Comparison of ENCODE assay signal across 8 cellular contexts in genomic region chr18:46097853-46098615, GRCh38. TPM values are rescaled to one million over a fixed set of nuclear protein-coding genes. Genes with fewer than 3 reads are reported as not detected.
DNase-seq lines count a peak whose midpoint lies in the region; ATAC-seq, FAIRE-seq and TF ChIP-seq lines count a peak whose summit lies in the region.

ATP5F1A (minus strand) TSS chr18:46098296; CDS start chr18:46098231, 65 bp downstream.

- no peaks in the 10 kb centered on the region for H3K27me3 ChIP-seq in lung (ENCODE audit: control insufficient read depth, insufficient read depth)

- peak; percentile 62 for ATAC-seq in HG03457 (IDR thresholded peaks at IDR 0.05; ENCODE audit: unreplicated experiment)
- ATAC-seq in lung (ENCODE audit: insufficient read depth, low FRiP score) = peak; percentile 95

- intact Hi-C loops in activated CD4-positive, alpha-beta memory T cell treated with anti-CD3 and anti-CD28 coated beads for 36 hours (cut with micrococcal nuclease) = loop anchor here (2.0 to 10.0 kb wide), 3 partner anchors 25 to 1817 kb away; partner anchors contain the start of gene PSTPIP2

- peak; percentile 73 for FAIRE-seq in GM19239 (lab: Jason Lieb, UNC)

- no peaks in the 10 kb centered on the region for H3K9me3 Mint-ChIP-seq in activated CD4-positive, alpha-beta memory T cell treated with anti-CD3 and anti-CD28 coated beads for 36 hours

- H3K27ac ChIP-seq in lung (ENCODE audit: low read depth in 1 of 2, low read length in 1 of 2) = peak within 1 kb of the TSS; percentile 89 to 90

- H3K4me1 Mint-ChIP-seq in activated CD4-positive, alpha-beta memory T cell treated with anti-CD3 and anti-CD28 coated beads for 36 hours (ENCODE audit: low read depth) = peaks cover 25% of the 10 kb centered on the region

- peak within 1 kb of the TSS; percentile 97 for H3K4me3 ChIP-seq in lung

- DNase-seq in C1 segment of cervical spinal cord (lab: John Stamatoyannopoulos, UW) (peak; percentile 5 to 93 (median 86)), GM19239 (ENCODE audit: insufficient read length, low spot score) (peak; percentile 65), NCI-H748 treated with DMSO at 0.1 percent for 48 hours (lab: John Stamatoyannopoulos, UW) (peak; percentile 75), ecto neural progenitor cell (ENCODE audit: low spot score) (peak; percentile 90), lung (ENCODE audit: low spot score) (peak; percentile 92)
- DNase-seq in activated CD4-positive, alpha-beta memory T cell treated with anti-CD3 and anti-CD28 coated beads for 36 hours = peak; percentile 94
- DNase-seq in stimulated activated CD4-positive, alpha-beta T cell treated with anti-CD3 and anti-CD28 coated beads, TNF-alpha, amount 100 ng/mL, for 4 hours (ENCODE audit: low read depth in 3 of 3) = peak; percentile 73 to 75 (median 75)

- POLR2A ChIA-PET in activated CD4-positive, alpha-beta memory T cell treated with anti-CD3 and anti-CD28 coated beads for 36 hours (lab: Charles Lee) = interaction anchor here (2.8 kb wide), 1 partner anchor 76 kb away, joined by 14 read pairs; a partner anchor contains a TSS

- peak within 1 kb of the TSS; percentile 93 for H3K27ac Mint-ChIP-seq in activated CD4-positive, alpha-beta memory T cell treated with anti-CD3 and anti-CD28 coated beads for 36 hours

- no peaks in the 10 kb centered on the region for H3K4me1 ChIP-seq in lung (ENCODE audit: control insufficient read depth in 2 of 2, insufficient read depth in 2 of 2, low read length in 2 of 2)

- H3K36me3 ChIP-seq in lung (ENCODE audit: control insufficient read depth in 2 of 2, insufficient read depth in 2 of 2, low read length in 2 of 2) = peaks cover 0 to 2% of the 10 kb centered on the region in 2 donors

- no peaks in the 10 kb centered on the region for H3K9me3 ChIP-seq in lung (ENCODE audit: control insufficient read depth in 2 of 2, insufficient read depth in 1 of 2, low read length in 1 of 2)

- H3K27me3 Mint-ChIP-seq in activated CD4-positive, alpha-beta memory T cell treated with anti-CD3 and anti-CD28 coated beads for 36 hours = no peaks in the 10 kb centered on the region

- CTCF ChIA-PET in activated CD4-positive, alpha-beta memory T cell treated with anti-CD3 and anti-CD28 coated beads for 36 hours (lab: Charles Lee) = interaction anchor here (1.0 to 2.4 kb wide), 4 partner anchors 25 to 77 kb away, joined by 3 to 14 read pairs (median 5); a partner anchor contains a TSS

- H3K4me3 Mint-ChIP-seq in activated CD4-positive, alpha-beta memory T cell treated with anti-CD3 and anti-CD28 coated beads for 36 hours = peak within 1 kb of the TSS; percentile 98

- WGBS in lung, 2 donors = 0 to 1% methylated on average over 45 to 49 of the region's 49 CpGs

- TF ChIP-seq CTCF in lung (IDR thresholded peaks at IDR 0.05; ENCODE audit: control extremely low read depth, extremely low read depth) = no peak

- H3K36me3 Mint-ChIP-seq in activated CD4-positive, alpha-beta memory T cell treated with anti-CD3 and anti-CD28 coated beads for 36 hours = peaks cover 24% of the 10 kb centered on the region

RNA-seq across cellular contexts. Expression of gene ATP5F1A, which starts in this region (rescaled TPM):
- 100 to 1,000 TPM; 442 to 447 TPM for total RNA-seq in activated CD4-positive, alpha-beta memory T cell treated with anti-CD3 and anti-CD28 coated beads for 36 hours
- total RNA-seq in lung = 100 to 1,000 TPM; 265 to 389 TPM
- polyA plus RNA-seq in lung = 100 to 1,000 TPM; 175 to 320 TPM

Comparison
In these comparisons a context has a peak if more than half of its experiments do, and no peak if none do; other contexts are left out.
1. Peak in every context shown above with its lines: DNase-seq, ATAC-seq, H3K4me3 ChIP-seq and H3K27ac ChIP-seq.